ENCODE assay signal across 18 cellular contexts in the genomic region with DNA sequence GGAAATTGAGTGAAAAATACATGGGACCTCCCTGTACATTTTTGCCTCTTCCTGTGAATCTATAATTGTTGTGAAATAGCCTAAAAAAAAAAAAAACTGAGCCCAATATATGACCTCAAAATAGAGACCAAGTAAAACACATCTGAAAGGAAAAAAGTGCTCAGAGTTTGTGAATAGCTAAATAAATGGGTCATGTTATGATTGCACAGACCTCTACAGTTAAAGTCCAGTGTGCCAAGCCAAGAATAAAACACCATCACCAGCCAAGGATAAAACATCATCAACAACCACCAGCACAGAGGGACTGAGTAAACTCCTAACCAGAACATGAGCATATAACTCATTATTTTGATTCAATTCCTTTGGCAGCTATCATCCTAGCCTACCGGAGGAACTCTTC.
"Had no signal": no experiment of that assay in that cellular context is flagged by ENCODE, and none has a peak within 500 bp of the region (broad histone marks: within the 10 kb centered on the region; RNA-seq: fewer than 3 reads in every experiment).

No MANE protein-coding gene starts in this region.

- H3K27me3 Mint-ChIP-seq: activated naive CD8-positive, alpha-beta T cell treated with anti-CD3 and anti-CD28 coated beads for 36 hours; activated T-cell treated with anti-CD3 and anti-CD28 coated beads, Interleukin-2, amount 50 U/mL, for 24 hours; dendritic cell treated with granulocyte-macrophage colony-stimulating factor and Interleukin-4, amounts not matched to agents 40 ng/mL and 50 ng/mL, for 4 days; effector memory CD8-positive, alpha-beta T cell; naive B cell had no signal

- H3K36me3 ChIP-seq: SJSA1 had no signal

- H3K27ac Mint-ChIP-seq: activated naive CD8-positive, alpha-beta T cell treated with anti-CD3 and anti-CD28 coated beads for 36 hours; activated T-cell treated with anti-CD3 and anti-CD28 coated beads, Interleukin-2, amount 50 U/mL, for 24 hours; dendritic cell treated with granulocyte-macrophage colony-stimulating factor and Interleukin-4, amounts not matched to agents 40 ng/mL and 50 ng/mL, for 4 days; effector memory CD8-positive, alpha-beta T cell; naive B cell; stimulated activated effector memory CD8-positive, alpha-beta T cell treated with anti-CD3 and anti-CD28 coated beads, Interleukin-12 subunit alpha, Interleukin-12 subunit beta, amount 100 ng/mL, for 72 hours; T-helper 2 cell treated with Interferon-gamma antibody and Interleukin-4, amounts not matched to agents 5 μg/mL and 100 μg/mL, for 36 hours had no signal

- H3K4me1 Mint-ChIP-seq: activated naive CD8-positive, alpha-beta T cell treated with anti-CD3 and anti-CD28 coated beads for 36 hours; naive B cell; stimulated activated effector memory CD8-positive, alpha-beta T cell treated with anti-CD3 and anti-CD28 coated beads, Interleukin-12 subunit alpha, Interleukin-12 subunit beta, amount 100 ng/mL, for 72 hours had no signal

- ATAC-seq: activated CD4-positive, CD25-positive, alpha-beta regulatory T cell treated with anti-CD3 and anti-CD28 coated beads, Interleukin-2, amount 50 U/mL, for 24 hours; effector memory CD8-positive, alpha-beta T cell; stimulated activated effector memory CD8-positive, alpha-beta T cell treated with anti-CD3 and anti-CD28 coated beads, Interleukin-12 subunit alpha, Interleukin-12 subunit beta, amount 100 ng/mL, for 72 hours had no signal

- H3K27me3 ChIP-seq: SJSA1 had no signal

- H3K27ac ChIP-seq: epithelial cell of prostate, parathyroid adenoma, SJSA1 had no signal

- DNase-seq: activated CD4-positive, alpha-beta T cell treated with anti-CD3 and anti-CD28 coated beads, Interleukin-2, amount 50 U/mL, for 4 hours; activated gamma-delta T cell; activated naive CD8-positive, alpha-beta T cell treated with anti-CD3 and anti-CD28 coated beads for 36 hours; activated T-cell treated with anti-CD3 and anti-CD28 coated beads, Interleukin-2, amount 50 U/mL, for 24 hours; anterior cingulate cortex; effector memory CD8-positive, alpha-beta T cell; foreskin melanocyte; naive B cell; SW 1271; trophoblast cell had no signal

- H3K36me3 Mint-ChIP-seq: activated naive CD8-positive, alpha-beta T cell treated with anti-CD3 and anti-CD28 coated beads for 36 hours; naive B cell; stimulated activated effector memory CD8-positive, alpha-beta T cell treated with anti-CD3 and anti-CD28 coated beads, Interleukin-12 subunit alpha, Interleukin-12 subunit beta, amount 100 ng/mL, for 72 hours had no signal

- H3K4me3 Mint-ChIP-seq: activated naive CD8-positive, alpha-beta T cell treated with anti-CD3 and anti-CD28 coated beads for 36 hours; activated T-cell treated with anti-CD3 and anti-CD28 coated beads, Interleukin-2, amount 50 U/mL, for 24 hours; dendritic cell treated with granulocyte-macrophage colony-stimulating factor and Interleukin-4, amounts not matched to agents 40 ng/mL and 50 ng/mL, for 4 days; effector memory CD8-positive, alpha-beta T cell; naive B cell; stimulated activated effector memory CD8-positive, alpha-beta T cell treated with anti-CD3 and anti-CD28 coated beads, Interleukin-12 subunit alpha, Interleukin-12 subunit beta, amount 100 ng/mL, for 72 hours; T-helper 2 cell treated with Interferon-gamma antibody and Interleukin-4, amounts not matched to agents 5 μg/mL and 100 μg/mL, for 36 hours had no signal

- H3K9me3 ChIP-seq: SJSA1 had no signal

- H3K4me3 ChIP-seq: lung, SJSA1 had no signal

- H3K4me1 ChIP-seq: parathyroid adenoma, SJSA1 had no signal
